Comparison of ENCODE assay signal across 8 cellular contexts in genomic region chr4:87219648-87220093, GRCh38. TPM values are rescaled to one million over a fixed set of nuclear protein-coding genes. Genes with fewer than 3 reads are reported as not detected.
DNase-seq lines count a peak whose midpoint lies in the region; ATAC-seq, FAIRE-seq and TF ChIP-seq lines count a peak whose summit lies in the region.

No MANE protein-coding gene starts in this region.

- H3K4me2 ChIP-seq in SU-DHL-6 (ENCODE audit: low read depth, low read length, poor library complexity, severe bottlenecking) (peak overlapping the region; percentile 83), GM12878 (ENCODE audit: control insufficient read depth, insufficient read depth) (peak overlapping the region; percentile 87)

- FAIRE-seq in GM12878 (lab: Jason Lieb, UNC): no peak

- peak overlapping the region; percentile 91 to 94 (median 94) for H3K4me3 Mint-ChIP-seq in CD4-positive, CD25-positive, alpha-beta regulatory T cell

- no peak for TF ChIP-seq POLR2A in GM12878 (IDR thresholded peaks at IDR 0.05; ENCODE audit: low read depth, low read length)

- no peaks in the 10 kb centered on the region for H3K9me3 ChIP-seq in CD4-positive, CD25-positive, alpha-beta regulatory T cell (ENCODE audit: control insufficient read depth in 2 of 2, low read length in 2 of 2)
- H3K9me3 ChIP-seq in SU-DHL-6 (ENCODE audit: insufficient read depth, low read length): no peaks in the 10 kb centered on the region
- H3K9me3 ChIP-seq in GM12878 (replicated peaks; ENCODE audit: control insufficient read depth, insufficient read depth, low read length): no peaks in the 10 kb centered on the region

- no peak for TF ChIP-seq RAD21 in GM12878 (IDR thresholded peaks at IDR 0.05; ENCODE audit: insufficient read depth, low read depth, low read length)

- DNase-seq in CD4-positive, CD25-positive, alpha-beta regulatory T cell: peak in 2 of 3 donors; percentile 50 to 63
- DNase-seq in GM12878 (ENCODE audit: low read depth, low spot score): no peak
- DNase-seq in islet precursor cell: peak; percentile 64
- DNase-seq in stimulated activated CD4-positive, alpha-beta T cell treated with anti-CD3 and anti-CD28 coated beads, Interleukin-1b, Interleukin-23, amount 100 ng/mL, for 1 hour (ENCODE audit: low read depth in 2 of 2): peak; percentile 1
- no peak for DNase-seq in A172 (ENCODE audit: low spot score)

- H3K27ac ChIP-seq in CD4-positive, CD25-positive, alpha-beta regulatory T cell (ENCODE audit: insufficient read depth, low read length, poor library complexity, severe bottlenecking): peak overlapping the region; percentile 81
- H3K27ac ChIP-seq in SU-DHL-6 (ENCODE audit: low read depth, low read length) (peak overlapping the region; percentile 74), GM12878 (ENCODE audit: control insufficient read depth, insufficient read depth) (peak overlapping the region; percentile 93)

- H3K4me3 ChIP-seq in CD4-positive, CD25-positive, alpha-beta regulatory T cell (ENCODE audit: low read depth, low read length): peak overlapping the region; percentile 94
- H3K4me3 ChIP-seq in SU-DHL-6 (ENCODE audit: insufficient read depth, low read length, poor library complexity, severe bottlenecking): peak overlapping the region; percentile 92
- peak overlapping the region; percentile 100 for H3K4me3 ChIP-seq in GM12878

- H3K27ac Mint-ChIP-seq in CD4-positive, CD25-positive, alpha-beta regulatory T cell: peak overlapping the region; percentile 79 to 94 (median 89)

- peaks cover 8 to 24% (median 14%) of the 10 kb centered on the region in 4 donors for H3K4me1 Mint-ChIP-seq in CD4-positive, CD25-positive, alpha-beta regulatory T cell

- no peaks in the 10 kb centered on the region for H3K27me3 ChIP-seq in CD4-positive, CD25-positive, alpha-beta regulatory T cell (ENCODE audit: control insufficient read depth, insufficient read depth, low read length)
- no peaks in the 10 kb centered on the region for H3K27me3 ChIP-seq in SU-DHL-6 (ENCODE audit: low read length)
- no peaks in the 10 kb centered on the region; a peak in 1 of 4 replicates for H3K27me3 ChIP-seq in GM12878 (replicated peaks in 1 of 2; ENCODE audit: control insufficient read depth in 2 of 2, insufficient read depth in 2 of 2, low read length in 1 of 2)

- no peaks in the 10 kb centered on the region for H3F3A ChIP-seq in SU-DHL-6 (ENCODE audit: insufficient read depth)

- peaks cover 31% of the 10 kb centered on the region for H3K79me2 ChIP-seq in SU-DHL-6 (ENCODE audit: insufficient read depth, low read length)
- peaks cover 36% of the 10 kb centered on the region for H3K79me2 ChIP-seq in GM12878 (ENCODE audit: control insufficient read depth, insufficient read depth, low read length)

- H3K36me3 Mint-ChIP-seq in CD4-positive, CD25-positive, alpha-beta regulatory T cell: no peaks in the 10 kb centered on the region

- intact Hi-C loops in GM12878 (cut with micrococcal nuclease; ENCODE audit: unreplicated experiment): loop anchor here (5.0 kb wide), 1 partner anchor 212 kb away; no protein-coding TSS in a partner anchor

- H3K27me3 Mint-ChIP-seq in CD4-positive, CD25-positive, alpha-beta regulatory T cell: peaks cover 20% of the 10 kb centered on the region

- under 1% methylated on average over 30 of the region's 40 CpGs for WGBS in GM12878 (ENCODE audit: insufficient coverage, insufficient replicate concordance, low lambda C conversion rate, missing lambda C conversion rate)

- in situ Hi-C loops in GM12878 (cut with MboI): no loop called here

- BruUV-seq in GM12878 (replicated peaks; lab: Mats Ljungman, UMichigan): no TSS peak

- peak; percentile 7 to 14 for ATAC-seq in CD4-positive, CD25-positive, alpha-beta regulatory T cell (ENCODE audit: low read depth in 2 of 2)
- ATAC-seq in GM19351 (IDR thresholded peaks at IDR 0.05; ENCODE audit: unreplicated experiment) (peak; percentile 38), HG03442 (IDR thresholded peaks at IDR 0.05; ENCODE audit: unreplicated experiment) (peak; percentile 32), GM12878 (peak; percentile 61)

- H3K9ac ChIP-seq in SU-DHL-6 (ENCODE audit: low read length) (peak overlapping the region; percentile 90), GM12878 (ENCODE audit: control insufficient read depth, insufficient read depth, low read length) (peak overlapping the region; percentile 97)

- H3K9me3 Mint-ChIP-seq in CD4-positive, CD25-positive, alpha-beta regulatory T cell: no peaks in the 10 kb centered on the region

- TF ChIP-seq CTCF in SU-DHL-6 (IDR thresholded peaks at IDR 0.05; ENCODE audit: insufficient read depth, low read length, poor library complexity, severe bottlenecking) (no peak), GM12878 (IDR thresholded peaks at IDR 0.05 in 2 of 3, conservative IDR thresholded peaks at IDR 0.05 in 1 of 3; ENCODE audit: control insufficient read depth in 2 of 3, extremely low read depth in 1 of 3, insufficient read depth in 1 of 3, low read depth in 3 of 3, low read length in 3 of 3) (peak; percentile 17 to 36 (median 22); a peak in 4 of 6 replicates)

- no peaks in the 10 kb centered on the region for H3K36me3 ChIP-seq in CD4-positive, CD25-positive, alpha-beta regulatory T cell (ENCODE audit: control insufficient read depth, insufficient read depth, low read length)
- H3K36me3 ChIP-seq in SU-DHL-6 (ENCODE audit: low read length) (no peaks in the 10 kb centered on the region), GM12878 (ENCODE audit: control insufficient read depth in 2 of 2, insufficient read depth in 2 of 2, low read length in 1 of 2) (no peaks in the 10 kb centered on the region)

- CTCF ChIA-PET in GM12878 (lab: Yijun Ruan, JAX): interaction anchor here (0.6 to 2.3 kb wide), 11 partner anchors 10 to 722 kb away, joined by 3 to 9 read pairs (median 4); no protein-coding TSS in a partner anchor

- H2AFZ ChIP-seq in SU-DHL-6 (ENCODE audit: low read depth, low read length, severe bottlenecking) (peak overlapping the region; percentile 80), GM12878 (ENCODE audit: control insufficient read depth, low read depth, low read length) (peak overlapping the region; percentile 98)

- H3K9me2 ChIP-seq in SU-DHL-6 (replicated peaks; ENCODE audit: insufficient read depth, low read length): no peaks in the 10 kb centered on the region

- peaks cover 17% of the 10 kb centered on the region for H3K4me1 ChIP-seq in CD4-positive, CD25-positive, alpha-beta regulatory T cell (ENCODE audit: control insufficient read depth, insufficient read depth, low read length, poor library complexity, severe bottlenecking)
- no peaks in the 10 kb centered on the region; the same call in 1 of the 2 replicates for H3K4me1 ChIP-seq in GM12878 (ENCODE audit: control insufficient read depth, insufficient read depth, low read length)

- SMC1A ChIA-PET in GM12878 (lab: Charles Lee; ENCODE audit: uncharacterized antibody, unreplicated experiment): interaction anchor here (0.6 to 4.8 kb wide), 8 partner anchors 16 to 308 kb away, joined by 3 to 30 read pairs (median 4); no protein-coding TSS in a partner anchor

- POLR2A ChIA-PET in GM12878 (lab: Charles Lee): interaction anchor here (1.0 to 1.9 kb wide), 2 partner anchors 10 to 16 kb away, joined by 3 to 10 read pairs; no protein-coding TSS in a partner anchor

- RAD21 ChIA-PET in GM12878 (lab: Charles Lee; ENCODE audit: unreplicated experiment): interaction anchor here (0.5 to 2.0 kb wide), 9 partner anchors 9 to 991 kb away, joined by 3 to 7 read pairs (median 3); partner anchors contain the start of gene AFF1

- no peak for TF ChIP-seq EP300 in GM12878 (IDR thresholded peaks at IDR 0.05; ENCODE audit: borderline replicate concordance in 1 of 2, control insufficient read depth in 1 of 2, low read depth in 2 of 2, low read length in 2 of 2)

- no peaks in the 10 kb centered on the region for H4K20me1 ChIP-seq in SU-DHL-6 (ENCODE audit: low read depth, low read length)
- no peaks in the 10 kb centered on the region for H4K20me1 ChIP-seq in GM12878 (ENCODE audit: control insufficient read depth, insufficient read depth)

TF ChIP-seq in GM12878, 131 proteins besides CTCF, POLR2A, EP300 and RAD21 (continues in another document):
- no peak for TF ChIP-seq NR2C2 (IDR thresholded peaks at IDR 0.05; ENCODE audit: borderline replicate concordance, control insufficient read depth, insufficient read length, low read depth)
- TF ChIP-seq CREB1 (IDR thresholded peaks at IDR 0.05; ENCODE audit: low read depth): no peak
- TF ChIP-seq POLR2AphosphoS5 (IDR thresholded peaks at IDR 0.05; ENCODE audit: low read length): no peak
- TF ChIP-seq MTA3 (IDR thresholded peaks at IDR 0.05; ENCODE audit: borderline replicate concordance, low read length): no peak
- TF ChIP-seq KLF5 (IDR thresholded peaks at IDR 0.05; ENCODE audit: partially characterized antibody): no peak
- TF ChIP-seq KDM1A (IDR thresholded peaks at IDR 0.05; ENCODE audit: borderline replicate concordance): no peak
- TF ChIP-seq MEF2B (IDR thresholded peaks at IDR 0.05; ENCODE audit: partially characterized antibody, poor library complexity, severe bottlenecking): no peak
- TF ChIP-seq HCFC1 (IDR thresholded peaks at IDR 0.05; ENCODE audit: low read length): no peak
- peak; percentile 76; the same call in 1 of the 2 replicates for TF ChIP-seq DPF2 (IDR thresholded peaks at IDR 0.05)

RNA-seq across cellular contexts. Expression of gene KLHL8, which starts 0.7 kb away (rescaled TPM):
- 5.7 TPM for total RNA-seq in CD4-positive, CD25-positive, alpha-beta regulatory T cell
- 10 to 100 TPM in 2 of 4 donors, 1 to 10 TPM in 2; 6.0 to 11.1 (median 9.9) TPM for polyA plus RNA-seq in CD4-positive, CD25-positive, alpha-beta regulatory T cell
- total RNA-seq in GM12878 (2013; cell fraction: nucleolus; rRNA removed): 26.4 and 28.4 TPM in 2 replicates
- total RNA-seq in GM12878 (2014; rRNA removed) (6.0 and 6.5 TPM in 2 replicates), GM12878 (2014; rRNA removed; fragmentation: Illumina TruSeq; extraction: Trizol) (13.1 and 15.1 TPM in 2 replicates), GM12878 (2021) (9.1 and 9.9 TPM in 2 replicates)
- 2.8 TPM for polyA plus RNA-seq in GM12878 (2011; ENCODE audit: low read depth)
- polyA plus RNA-seq in GM12878 (2011; rRNA removed) (8.1 and 12.9 TPM in 2 replicates), GM12878 (2014; fragmentation: Illumina TruSeq; extraction: Trizol) (10.1 and 12.3 TPM in 2 replicates), GM12878 (2014; fragmentation: Nextera tagmentation; extraction: Ambion mirVana) (1 to 10 TPM; 4.5 to 5.1 TPM), GM12878 (2014; rRNA removed) (5.1 and 6.2 TPM in 2 replicates), GM12878 (2016; fragmentation: Nextera tagmentation; extraction: Ambion mirVana) (10 to 100 TPM; 11.7 to 12.5 TPM)
- 2.6 and 3.5 TPM in 2 replicates for polyA plus RNA-seq in GM12878 (2011; cell fraction: cytosol; rRNA removed)
- polyA plus RNA-seq in GM12878 (2011; cell fraction: nucleus; rRNA removed): 2.7 and 6.5 TPM in 2 replicates
- 3.5 and 4.5 TPM in 2 replicates for polyA plus RNA-seq in GM12878 (2012)
- 20.2 and 25.2 TPM in 2 replicates for polyA minus RNA-seq in GM12878 (2011; rRNA and poly(A)+ RNA removed)
- 8.8 and 11.1 TPM in 2 replicates for polyA minus RNA-seq in GM12878 (2011; cell fraction: cytosol; rRNA and poly(A)+ RNA removed)
- polyA minus RNA-seq in GM12878 (2011; cell fraction: nucleus; rRNA and poly(A)+ RNA removed): 9.3 and 16.3 TPM in 2 replicates
- total RNA-seq in A172 (2014; rRNA removed; shearing (Covaris generic)): 7.3 and 8.5 TPM in 2 replicates

Comparison
In these comparisons a context has a peak if more than half of its experiments do, and no peak if none do; other contexts are left out.
1. ATAC-seq: peak in every context shown above with its lines; median percentile 61 in GM12878; 38 in GM19351; 32 in HG03442; 10 in CD4-positive, CD25-positive, alpha-beta regulatory T cell.
2. DNase-seq: peak in CD4-positive, CD25-positive, alpha-beta regulatory T cell (2 of 3), islet precursor cell (single experiment) and stimulated activated CD4-positive, alpha-beta T cell treated with anti-CD3 and anti-CD28 coated beads, Interleukin-1b, Interleukin-23, amount 100 ng/mL, for 1 hour (2 of 2); none in GM12878 (single experiment) and A172 (single experiment).
3. Peak in every context shown above with its lines, with median percentiles within 50 percentile points of each other: H3K27ac ChIP-seq and H3K4me3 ChIP-seq.